19 cellular contexts compared by ENCODE assay signal in the genomic region with DNA sequence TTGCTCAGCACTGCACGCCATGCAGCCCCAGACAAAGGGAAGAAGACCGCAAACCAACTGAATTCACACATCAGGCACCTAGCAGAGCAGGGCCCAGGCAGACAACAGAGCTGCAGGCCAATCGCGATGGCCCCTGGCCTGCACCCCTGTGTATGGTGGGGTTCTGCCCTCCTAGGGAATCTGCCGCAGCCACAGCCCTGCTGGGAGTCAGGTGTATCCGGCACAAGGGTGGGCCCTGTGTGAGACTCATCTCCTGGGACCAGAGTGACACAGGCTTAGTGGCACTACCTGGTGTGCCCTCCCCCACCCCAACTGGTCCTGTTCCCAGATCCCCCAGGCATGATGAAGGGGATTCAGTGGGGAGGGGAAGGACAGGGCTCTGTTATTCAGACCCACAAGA.
DNase-seq lines count a peak whose midpoint lies in the region; ATAC-seq, FAIRE-seq and TF ChIP-seq lines count a peak whose summit lies in the region.
"Had no signal": no experiment of that assay in that cellular context is flagged by ENCODE, and none has a peak within 500 bp of the region (broad histone marks: within the 10 kb centered on the region; RNA-seq: fewer than 3 reads in every experiment).

No MANE protein-coding gene starts in this region.

- H3K27ac Mint-ChIP-seq in natural killer cell treated with Interleukin-12 subunit alpha and Interleukin-12 subunit beta and Interleukin-15 and Interleukin-18, amount 100 ng/mL, for 72 hours = no peak overlapping the region
- no peak overlapping the region for H3K27ac Mint-ChIP-seq in stimulated activated naive CD8-positive, alpha-beta T cell treated with anti-CD3 and anti-CD28 coated beads, Interleukin-15, amount 100 ng/mL, for 72 hours
- no peak overlapping the region for H3K27ac Mint-ChIP-seq in CD8-positive, alpha-beta memory T cell
- H3K27ac Mint-ChIP-seq: CD4-positive, alpha-beta T cell had no signal

- peaks cover 0 to 31% of the 10 kb centered on the region in 2 experiments; a peak in 3 of 5 replicates for H3K27me3 ChIP-seq in K562 (ENCODE audit: control insufficient read depth in 2 of 2, insufficient read depth in 2 of 2, low read length in 2 of 2)
- H3K27me3 ChIP-seq in CD8-positive, alpha-beta memory T cell (ENCODE audit: insufficient read depth, low read length, poor library complexity, severe bottlenecking) = no peaks in the 10 kb centered on the region

- TF ChIP-seq CTCF in K562 (IDR thresholded peaks at IDR 0.05 in 2 of 3, conservative IDR thresholded peaks at IDR 0.05 in 1 of 3; ENCODE audit: insufficient read depth in 2 of 3, low read depth in 1 of 3, low read length in 3 of 3) = no peak

- H3K9me3 ChIP-seq in K562 (replicated peaks; ENCODE audit: control insufficient read depth, insufficient read depth, low read depth, low read length) = no peaks in the 10 kb centered on the region
- H3K9me3 ChIP-seq in CD8-positive, alpha-beta memory T cell (ENCODE audit: low read length) = no peaks in the 10 kb centered on the region
- H3K9me3 ChIP-seq: A549 had no signal

- intact Hi-C loops in K562 (cut with micrococcal nuclease) (no loop called here), sciatic nerve (cut with DNase I) (no loop called here)

- no peaks in the 10 kb centered on the region for H3K36me3 ChIP-seq in K562 (ENCODE audit: control insufficient read depth, insufficient read depth, low read length)
- H3K36me3 ChIP-seq in CD8-positive, alpha-beta memory T cell (ENCODE audit: insufficient read depth, low read length) = no peaks in the 10 kb centered on the region

- no peak overlapping the region for H3K27ac ChIP-seq in K562 (ENCODE audit: extremely low read depth, low read depth, low read length)
- no peak overlapping the region for H3K27ac ChIP-seq in CD8-positive, alpha-beta memory T cell (ENCODE audit: low read depth, low read length)
- H3K27ac ChIP-seq: 22Rv1, A549, C4-2B had no signal

- in situ Hi-C loops in K562 (cut with MboI) = no loop called here

- POLR2A ChIA-PET in K562 (lab: Yijun Ruan, JAX) = no interaction called here
- POLR2A ChIA-PET in CD8-positive, alpha-beta memory T cell (lab: Charles Lee) = no interaction called here

- no peaks in the 10 kb centered on the region for H3K4me1 ChIP-seq in K562 (replicated peaks in 1 of 2; ENCODE audit: control insufficient read depth in 2 of 2, insufficient read depth in 2 of 2, low read length in 2 of 2)
- H3K4me1 ChIP-seq in CD8-positive, alpha-beta memory T cell (ENCODE audit: insufficient read depth, low read length) = no peaks in the 10 kb centered on the region
- H3K4me1 ChIP-seq: A549 had no signal

- H3K9ac ChIP-seq in K562 (ENCODE audit: insufficient read depth in 1 of 2, low read depth in 2 of 2, low read length in 2 of 2) = no peak overlapping the region; a peak in 1 of 4 replicates

- H2AFZ ChIP-seq in K562 (ENCODE audit: low read depth, low read length) = no peak overlapping the region

- H4K20me1 ChIP-seq in K562 (replicated peaks; ENCODE audit: control insufficient read depth, insufficient read depth, low read length) = no peaks in the 10 kb centered on the region

- WGBS in K562 (ENCODE audit: insufficient coverage, low coverage, missing lambda C conversion rate) = 2% methylated on average over 6 of the region's 6 CpGs

- ATAC-seq in K562 (peak; percentile 39), sciatic nerve (peak; percentile 28)
- peak; percentile 21 to 51 for ATAC-seq in natural killer cell treated with Interleukin-12 subunit alpha and Interleukin-12 subunit beta and Interleukin-15 and Interleukin-18, amount 100 ng/mL, for 72 hours
- ATAC-seq in stimulated activated naive CD8-positive, alpha-beta T cell treated with anti-CD3 and anti-CD28 coated beads, Interleukin-15, amount 100 ng/mL, for 72 hours = peak; percentile 40
- ATAC-seq: A549 had no signal

- TF ChIP-seq EP300 in K562 (IDR thresholded peaks at IDR 0.05; ENCODE audit: low read length) = no peak

- H3K9me1 ChIP-seq in K562 (ENCODE audit: control insufficient read depth, insufficient read depth, low read length) = no peaks in the 10 kb centered on the region

- no peak for TF ChIP-seq RAD21 in K562 (CRISPR knock-in tag; conservative IDR thresholded peaks at IDR 0.05 in 1 of 2, IDR thresholded peaks at IDR 0.05 in 1 of 2)

- no peak for TF ChIP-seq POLR2A in K562 (conservative IDR thresholded peaks at IDR 0.05)

- FAIRE-seq in K562 (lab: Jason Lieb, UNC) = no peak
- FAIRE-seq: A549, HTR-8/SVneo had no signal

- BruUV-seq in K562 (replicated peaks; lab: Mats Ljungman, UMichigan) = no TSS peak

- DNase-seq in K562 (ENCODE audit: extremely low read depth in 1 of 4, low spot score in 3 of 4) (no peak), sciatic nerve (ENCODE audit: low spot score) (no peak), OCI-M1 (lab: John Stamatoyannopoulos, UW) (no peak), MV-4-11 (lab: John Stamatoyannopoulos, UW) (no peak)
- no peak for DNase-seq in natural killer cell treated with Interleukin-12 subunit alpha and Interleukin-12 subunit beta and Interleukin-15 and Interleukin-18, amount 100 ng/mL, for 72 hours (ENCODE audit: low spot score)
- no peak for DNase-seq in stimulated activated naive CD8-positive, alpha-beta T cell treated with anti-CD3 and anti-CD28 coated beads, Interleukin-15, amount 100 ng/mL, for 72 hours
- no peak for DNase-seq in activated CD8-positive, alpha-beta memory T cell treated with anti-CD3 and anti-CD28 coated beads, Interleukin-2, amount 50 U/mL, for 48 hours
- DNase-seq in CD8-positive, alpha-beta memory T cell = no peak
- DNase-seq: AML-193; CD4-positive, alpha-beta T cell; DMS153; DMS79; GDM1; GOT3; H9 had no signal

- CTCF ChIA-PET in K562 (lab: Yijun Ruan, JAX; ENCODE audit: low intra/inter-chr PET ratio) = no interaction called here
- CTCF ChIA-PET in CD8-positive, alpha-beta memory T cell (lab: Charles Lee) = no interaction called here

- no peaks in the 10 kb centered on the region for H3K9me3 Mint-ChIP-seq in natural killer cell treated with Interleukin-12 subunit alpha and Interleukin-12 subunit beta and Interleukin-15 and Interleukin-18, amount 100 ng/mL, for 72 hours
- no peaks in the 10 kb centered on the region for H3K9me3 Mint-ChIP-seq in stimulated activated naive CD8-positive, alpha-beta T cell treated with anti-CD3 and anti-CD28 coated beads, Interleukin-15, amount 100 ng/mL, for 72 hours
- peaks cover 0 to 2% (median 0%) of the 10 kb centered on the region in 5 donors for H3K9me3 Mint-ChIP-seq in CD8-positive, alpha-beta memory T cell
- H3K9me3 Mint-ChIP-seq: H9 had no signal

- H3K27me3 Mint-ChIP-seq in natural killer cell treated with Interleukin-12 subunit alpha and Interleukin-12 subunit beta and Interleukin-15 and Interleukin-18, amount 100 ng/mL, for 72 hours = no peaks in the 10 kb centered on the region
- H3K27me3 Mint-ChIP-seq in stimulated activated naive CD8-positive, alpha-beta T cell treated with anti-CD3 and anti-CD28 coated beads, Interleukin-15, amount 100 ng/mL, for 72 hours = no peaks in the 10 kb centered on the region
- peaks cover 0 to 1% of the 10 kb centered on the region in 2 donors for H3K27me3 Mint-ChIP-seq in CD8-positive, alpha-beta memory T cell
- H3K27me3 Mint-ChIP-seq: CD4-positive, alpha-beta T cell had no signal

- H3K4me2 ChIP-seq in K562 (ENCODE audit: insufficient read depth, low read length) = no peak overlapping the region
- H3K4me2 ChIP-seq: A549 had no signal

- H3K4me1 Mint-ChIP-seq in natural killer cell treated with Interleukin-12 subunit alpha and Interleukin-12 subunit beta and Interleukin-15 and Interleukin-18, amount 100 ng/mL, for 72 hours (ENCODE audit: low read depth in 2 of 2) = no peaks in the 10 kb centered on the region
- no peaks in the 10 kb centered on the region for H3K4me1 Mint-ChIP-seq in stimulated activated naive CD8-positive, alpha-beta T cell treated with anti-CD3 and anti-CD28 coated beads, Interleukin-15, amount 100 ng/mL, for 72 hours
- H3K4me1 Mint-ChIP-seq in CD8-positive, alpha-beta memory T cell = no peaks in the 10 kb centered on the region
- H3K4me1 Mint-ChIP-seq: H9 had no signal

- no peak overlapping the region for H3K4me3 ChIP-seq in K562
- no peak overlapping the region for H3K4me3 ChIP-seq in CD8-positive, alpha-beta memory T cell (ENCODE audit: low read length)
- H3K4me3 ChIP-seq: A549 had no signal

- no peaks in the 10 kb centered on the region for H3K36me3 Mint-ChIP-seq in natural killer cell treated with Interleukin-12 subunit alpha and Interleukin-12 subunit beta and Interleukin-15 and Interleukin-18, amount 100 ng/mL, for 72 hours
- no peaks in the 10 kb centered on the region for H3K36me3 Mint-ChIP-seq in CD8-positive, alpha-beta memory T cell

- no peak overlapping the region for H3K4me3 Mint-ChIP-seq in natural killer cell treated with Interleukin-12 subunit alpha and Interleukin-12 subunit beta and Interleukin-15 and Interleukin-18, amount 100 ng/mL, for 72 hours
- H3K4me3 Mint-ChIP-seq in stimulated activated naive CD8-positive, alpha-beta T cell treated with anti-CD3 and anti-CD28 coated beads, Interleukin-15, amount 100 ng/mL, for 72 hours = no peak overlapping the region
- no peak overlapping the region for H3K4me3 Mint-ChIP-seq in CD8-positive, alpha-beta memory T cell
- H3K4me3 Mint-ChIP-seq: CD4-positive, alpha-beta T cell; H9 had no signal

- no peaks in the 10 kb centered on the region for H3K79me2 ChIP-seq in K562 (ENCODE audit: control insufficient read depth, insufficient read depth, low read length)

TF ChIP-seq in K562, 482 proteins besides CTCF, POLR2A, EP300 and RAD21 (continues in another document):
- TF ChIP-seq NFRKB (IDR thresholded peaks at IDR 0.05; ENCODE audit: low read depth) (no peak), SRSF9 (IDR thresholded peaks at IDR 0.05; ENCODE audit: borderline replicate concordance, low read depth, low read length) (no peak), ZNF695 (CRISPR knock-in tag; IDR thresholded peaks at IDR 0.05) (no peak)
- TF ChIP-seq, protein P1, sequence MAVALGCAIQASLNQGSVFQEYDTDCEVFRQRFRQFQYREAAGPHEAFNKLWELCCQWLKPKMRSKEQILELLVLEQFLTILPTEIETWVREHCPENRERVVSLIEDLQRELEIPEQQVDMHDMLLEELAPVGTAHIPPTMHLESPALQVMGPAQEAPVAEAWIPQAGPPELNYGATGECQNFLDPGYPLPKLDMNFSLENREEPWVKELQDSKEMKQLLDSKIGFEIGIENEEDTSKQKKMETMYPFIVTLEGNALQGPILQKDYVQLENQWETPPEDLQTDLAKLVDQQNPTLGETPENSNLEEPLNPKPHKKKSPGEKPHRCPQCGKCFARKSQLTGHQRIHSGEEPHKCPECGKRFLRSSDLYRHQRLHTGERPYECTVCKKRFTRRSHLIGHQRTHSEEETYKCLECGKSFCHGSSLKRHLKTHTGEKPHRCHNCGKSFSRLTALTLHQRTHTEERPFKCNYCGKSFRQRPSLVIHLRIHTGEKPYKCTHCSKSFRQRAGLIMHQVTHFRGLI (CRISPR knock-in tag; IDR thresholded peaks at IDR 0.05) = no peak
- TF ChIP-seq, protein P2, sequence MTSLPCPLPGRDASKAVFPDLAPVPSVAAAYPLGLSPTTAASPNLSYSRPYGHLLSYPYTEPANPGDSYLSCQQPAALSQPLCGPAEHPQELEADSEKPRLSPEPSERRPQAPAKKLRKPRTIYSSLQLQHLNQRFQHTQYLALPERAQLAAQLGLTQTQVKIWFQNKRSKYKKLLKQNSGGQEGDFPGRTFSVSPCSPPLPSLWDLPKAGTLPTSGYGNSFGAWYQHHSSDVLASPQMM (CRISPR knock-in tag; IDR thresholded peaks at IDR 0.05) = no peak
